ENCODE assay signal across 9 cellular contexts in the genomic region with DNA sequence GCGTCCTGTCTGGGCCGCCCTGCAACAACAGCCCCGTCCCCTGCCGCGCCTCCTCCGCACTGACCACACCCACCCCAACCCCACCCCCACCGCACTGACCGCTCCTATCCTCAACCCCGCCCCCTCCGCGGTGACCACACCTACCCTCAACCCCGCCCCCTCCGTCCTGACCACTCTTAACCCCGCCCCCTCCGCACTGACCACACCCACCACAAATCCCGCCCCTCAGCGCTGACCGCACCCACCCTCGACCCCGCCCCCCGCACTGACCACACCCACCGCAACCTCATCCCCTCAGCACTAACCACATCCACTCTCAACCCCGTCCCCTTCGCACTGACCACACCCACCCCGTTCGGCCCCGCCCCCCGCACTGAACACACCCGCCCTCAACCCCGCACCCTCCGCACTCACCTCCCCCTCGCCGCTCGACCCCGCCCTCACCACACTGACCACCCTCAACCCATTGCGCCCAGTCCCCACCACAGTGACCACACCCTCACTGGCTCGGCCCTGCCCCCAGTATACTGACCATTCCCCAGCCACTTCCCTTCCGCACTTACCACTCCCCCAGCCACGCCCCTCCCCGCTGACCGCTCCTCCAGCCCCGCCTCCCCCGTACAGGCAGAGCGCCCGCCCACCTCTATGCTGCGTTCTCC. TPM values are rescaled to one million over a fixed set of nuclear protein-coding genes. Genes with fewer than 3 reads are reported as not detected.
DNase-seq lines count a peak whose midpoint lies in the region; ATAC-seq, FAIRE-seq and TF ChIP-seq lines count a peak whose summit lies in the region.
"Had no signal": no experiment of that assay in that cellular context is flagged by ENCODE, and none has a peak within 500 bp of the region (broad histone marks: within the 10 kb centered on the region; RNA-seq: fewer than 3 reads in every experiment).

No MANE protein-coding gene starts in this region.

- ATAC-seq in HG03025 (IDR thresholded peaks at IDR 0.05; ENCODE audit: low FRiP score, unreplicated experiment) (peak; percentile 48), Panc1 (peak; percentile 89)
- ATAC-seq in naive thymus-derived CD4-positive, alpha-beta T cell, result peak; percentile 80

- peaks cover 13 to 36% (median 22%) of the 10 kb centered on the region in 7 donors for H3K4me1 Mint-ChIP-seq in naive thymus-derived CD4-positive, alpha-beta T cell

- no peak for TF ChIP-seq CTCF in Panc1 (IDR thresholded peaks at IDR 0.05)

- H3K4me3 ChIP-seq in Panc1 (ENCODE audit: low read depth in 2 of 2, low read length in 2 of 2), result peak overlapping the region; percentile 57 to 61
- H3K4me3 ChIP-seq in naive thymus-derived CD4-positive, alpha-beta T cell (ENCODE audit: low read length), result peak overlapping the region; percentile 50

- intact Hi-C loops in Panc1 (cut with micrococcal nuclease; ENCODE audit: unreplicated experiment), result loop anchor here (10.0 kb wide), 1 partner anchor 122 kb away; no protein-coding TSS in a partner anchor
- intact Hi-C loops in naive thymus-derived CD4-positive, alpha-beta T cell (cut with micrococcal nuclease), result loop anchor here (2.0 to 5.0 kb wide), 3 partner anchors 70 to 820 kb away; partner anchors contain the start of genes SIN3B (in 1 of the 2) and TPM4 (in 1 of the 2)

- peaks cover 0 to 3% (median 0%) of the 10 kb centered on the region in 11 donors for H3K9me3 Mint-ChIP-seq in naive thymus-derived CD4-positive, alpha-beta T cell

- in situ Hi-C loops in Panc1 (cut with HindIII; ENCODE audit: low pct_unique_long_range_greater_than_20kb, low sequenced_read_pairs), result no loop called here

- peak overlapping the region in 2 of 9 donors; percentile 47 to 77 for H3K27ac Mint-ChIP-seq in naive thymus-derived CD4-positive, alpha-beta T cell

- H3K9me3 ChIP-seq in Panc1 (ENCODE audit: control insufficient read depth, insufficient read depth, low read depth, low read length), result no peaks in the 10 kb centered on the region
- no peaks in the 10 kb centered on the region for H3K9me3 ChIP-seq in naive thymus-derived CD4-positive, alpha-beta T cell (ENCODE audit: control insufficient read depth in 2 of 3, low read length in 3 of 3)

- peak; percentile 93 for DNase-seq in GM12892 (ENCODE audit: insufficient read length)
- peak; percentile 64 for DNase-seq in Panc1 (ENCODE audit: low read depth, low spot score)
- peak; percentile 27 to 42 for DNase-seq in activated T-helper 1 cell treated with anti-CD3 and anti-CD28 coated beads, Interleukin-2, amount 50 U/mL, for 16 hours (ENCODE audit: low read depth in 1 of 2, low spot score in 1 of 2)
- peak; percentile 88 for DNase-seq in fibroblast of peridontal ligament (ENCODE audit: extremely low read depth)
- DNase-seq in naive thymus-derived CD4-positive, alpha-beta T cell, result peak in 7 of 9 donors; percentile 9 to 77 (median 32)
- DNase-seq in stimulated activated CD8-positive, alpha-beta memory T cell treated with anti-CD3 and anti-CD28 coated beads, Interleukin-7, amount 100 ng/mL, for 4 hours (ENCODE audit: low read depth in 2 of 2), result peak; percentile 41 to 66
- DNase-seq in NCI-H345 (lab: John Stamatoyannopoulos, UW), result no peak

- CTCF ChIA-PET in Panc1 (lab: Charles Lee), result no interaction called here
- CTCF ChIA-PET in naive thymus-derived CD4-positive, alpha-beta T cell (lab: Charles Lee), result no interaction called here

- peaks cover 6 to 53% (median 19%) of the 10 kb centered on the region in 5 donors for H3K27me3 Mint-ChIP-seq in naive thymus-derived CD4-positive, alpha-beta T cell

- TF ChIP-seq POLR2A in GM12892 (IDR thresholded peaks at IDR 0.05; ENCODE audit: low read depth, low read length), result no peak

- peak overlapping the region; percentile 63 to 81 (median 70) for H3K4me3 Mint-ChIP-seq in naive thymus-derived CD4-positive, alpha-beta T cell

- H3K27me3 ChIP-seq in Panc1 (ENCODE audit: control insufficient read depth, insufficient read depth, low read length), result no peaks in the 10 kb centered on the region
- no peaks in the 10 kb centered on the region for H3K27me3 ChIP-seq in naive thymus-derived CD4-positive, alpha-beta T cell (ENCODE audit: control insufficient read depth in 2 of 2, insufficient read depth in 2 of 2, low read length in 2 of 2)

- H3K4me1 ChIP-seq in Panc1 (ENCODE audit: control insufficient read depth, insufficient read depth, low read length), result no peaks in the 10 kb centered on the region
- peaks cover 0 to 5% of the 10 kb centered on the region in 2 donors for H3K4me1 ChIP-seq in naive thymus-derived CD4-positive, alpha-beta T cell (ENCODE audit: control insufficient read depth in 2 of 2, insufficient read depth in 2 of 2, low read length in 2 of 2)

- peak; percentile 93 for FAIRE-seq in GM12892 (lab: Jason Lieb, UNC)
- FAIRE-seq: islet of Langerhans had no signal

- no peak overlapping the region; the same call in 1 of the 2 replicates for H3K27ac ChIP-seq in Panc1 (ENCODE audit: low read length)
- no peak overlapping the region for H3K27ac ChIP-seq in naive thymus-derived CD4-positive, alpha-beta T cell (ENCODE audit: low read depth, low read length)

- BruUV-seq in Panc1 (replicated peaks; lab: Mats Ljungman, UMichigan), result no TSS peak

- no peaks in the 10 kb centered on the region for H3K36me3 Mint-ChIP-seq in naive thymus-derived CD4-positive, alpha-beta T cell

- H3K36me3 ChIP-seq in Panc1 (ENCODE audit: control insufficient read depth, insufficient read depth, low read length), result no peaks in the 10 kb centered on the region
- no peaks in the 10 kb centered on the region for H3K36me3 ChIP-seq in naive thymus-derived CD4-positive, alpha-beta T cell (ENCODE audit: control insufficient read depth in 2 of 3, insufficient read depth in 3 of 3, low read length in 3 of 3)

- POLR2A ChIA-PET in Panc1 (lab: Charles Lee), result no interaction called here
- POLR2A ChIA-PET in naive thymus-derived CD4-positive, alpha-beta T cell (lab: Charles Lee), result no interaction called here

RNA-seq across cellular contexts. Expression of gene F2RL3, which starts 8.2 kb away (rescaled TPM):
- polyA plus RNA-seq in GM12892 (2012; ENCODE audit: missing spikeins), result 0.40 TPM
- not detected for total RNA-seq in Panc1 (2021; ENCODE audit: unreplicated experiment)
- 0.12 TPM for polyA plus RNA-seq in Panc1 (2012; ENCODE audit: insufficient read length)
- under 1 TPM in 2 of 5 experiments, not detected in 3; 0.16 to 0.19 TPM for total RNA-seq in naive thymus-derived CD4-positive, alpha-beta T cell
- polyA plus RNA-seq in naive thymus-derived CD4-positive, alpha-beta T cell, result not detected
